In the genomic region with DNA sequence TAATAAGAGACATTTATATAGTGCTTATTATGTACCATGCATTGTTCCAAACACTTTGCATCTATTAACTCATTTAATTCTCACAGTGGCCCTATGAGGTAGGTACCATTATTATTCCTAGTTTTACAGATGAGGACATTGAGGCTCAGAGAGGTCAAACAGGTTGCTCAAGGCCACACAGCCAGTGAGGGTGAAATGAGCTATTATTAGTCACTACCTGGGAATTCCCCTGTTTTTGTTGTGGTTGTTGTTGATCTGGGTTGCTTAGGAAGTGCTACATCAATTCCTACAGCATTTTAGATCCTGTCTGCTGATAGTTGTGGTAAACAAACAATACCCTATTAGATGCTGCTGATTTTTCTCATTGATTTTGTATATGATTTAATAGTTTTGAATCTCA, we compare ENCODE assay signal across 29 cellular contexts. TPM values are rescaled to one million over a fixed set of nuclear protein-coding genes. Genes with fewer than 3 reads are reported as not detected.
DNase-seq lines count a peak whose midpoint lies in the region; ATAC-seq and TF ChIP-seq lines count a peak whose summit lies in the region.
"Had no signal": no experiment of that assay in that cellular context is flagged by ENCODE, and none has a peak within 500 bp of the region (broad histone marks: within the 10 kb centered on the region; RNA-seq: fewer than 3 reads in every experiment).

No MANE protein-coding gene starts in this region.

- no peaks in the 10 kb centered on the region for H3K9me3 ChIP-seq in mammary epithelial cell (replicated peaks; ENCODE audit: insufficient read depth, low read length)
- H3K9me3 ChIP-seq: thoracic aorta, vagina had no signal

- H3K79me2 ChIP-seq in mammary epithelial cell (ENCODE audit: insufficient read depth, low read length), result no peaks in the 10 kb centered on the region
- H3K79me2 ChIP-seq: parathyroid adenoma had no signal

- dilution Hi-C loops in mammary epithelial cell (cut with HindIII; ENCODE audit: low sequenced_read_pairs), result loop anchor here (5.0 kb wide), 1 partner anchor 99 kb away; no protein-coding TSS in a partner anchor

- H2AFZ ChIP-seq in mammary epithelial cell (ENCODE audit: low read depth, low read length), result no peak overlapping the region
- H2AFZ ChIP-seq: neural progenitor cell, parathyroid adenoma had no signal

- H3K27ac Mint-ChIP-seq in MCF 10A (ENCODE audit: low read depth, unreplicated experiment) (no peak overlapping the region), endothelial cell (ENCODE audit: unreplicated experiment) (peak overlapping the region; percentile 30)
- peak overlapping the region; percentile 72 for H3K27ac Mint-ChIP-seq in T-helper 1 cell treated with Interleukin-12 subunit alpha and Interleukin-12 subunit beta and Interleukin-4 antibody, amounts not matched to agents 30 μg/mL and 1 μg/mL, for 36 hours
- peak overlapping the region; percentile 14 for H3K27ac Mint-ChIP-seq in stimulated activated naive B cell treated with anti-CD40 and anti-IgM and Interleukin-4, amounts not matched to agents 10 μg/mL and 1 μg/mL and 100 μg/mL, for 72 hours
- H3K27ac Mint-ChIP-seq: activated CD4-positive, alpha-beta memory T cell treated with anti-CD3 and anti-CD28 coated beads for 36 hours; activated T-helper 2 cell treated with anti-CD3 and anti-CD28 coated beads, Interferon-gamma antibody, Interleukin-2, Interleukin-4, amounts not matched to agents 10 μg/mL and 5 μg/mL and 100 μg/mL, durations not matched to agents 14 hours and 24 hours and 36 hours; brain; CD8-positive, alpha-beta memory T cell; immature natural killer cell; neural progenitor cell had no signal

- no peak overlapping the region for H3K9ac ChIP-seq in mammary epithelial cell (ENCODE audit: insufficient read depth, low read length)
- H3K9ac ChIP-seq: neural progenitor cell, parathyroid adenoma had no signal

- intact Hi-C loops in mammary epithelial cell (cut with micrococcal nuclease) (no loop called here), MCF 10A (cut with micrococcal nuclease) (no loop called here)

- H3K4me3 Mint-ChIP-seq in MCF 10A (ENCODE audit: unreplicated experiment), result no peak overlapping the region
- H3K4me3 Mint-ChIP-seq in T-helper 1 cell treated with Interleukin-12 subunit alpha and Interleukin-12 subunit beta and Interleukin-4 antibody, amounts not matched to agents 30 μg/mL and 1 μg/mL, for 36 hours, result no peak overlapping the region
- no peak overlapping the region for H3K4me3 Mint-ChIP-seq in endothelial cell (ENCODE audit: unreplicated experiment)
- H3K4me3 Mint-ChIP-seq in stimulated activated naive B cell treated with anti-CD40 and anti-IgM and Interleukin-4, amounts not matched to agents 10 μg/mL and 1 μg/mL and 100 μg/mL, for 72 hours, result no peak overlapping the region
- H3K4me3 Mint-ChIP-seq: activated CD4-positive, alpha-beta memory T cell treated with anti-CD3 and anti-CD28 coated beads for 36 hours; brain; CD8-positive, alpha-beta memory T cell; immature natural killer cell; neural progenitor cell; stimulated activated naive CD8-positive, alpha-beta T cell treated with anti-CD3 and anti-CD28 coated beads, Interleukin-15, amount 100 ng/mL, for 72 hours had no signal

- H3K4me1 Mint-ChIP-seq in MCF 10A (ENCODE audit: insufficient read depth, unreplicated experiment) (no peaks in the 10 kb centered on the region), endothelial cell (ENCODE audit: unreplicated experiment) (no peaks in the 10 kb centered on the region)
- peaks cover 7% of the 10 kb centered on the region for H3K4me1 Mint-ChIP-seq in T-helper 1 cell treated with Interleukin-12 subunit alpha and Interleukin-12 subunit beta and Interleukin-4 antibody, amounts not matched to agents 30 μg/mL and 1 μg/mL, for 36 hours (ENCODE audit: low read depth)
- no peaks in the 10 kb centered on the region for H3K4me1 Mint-ChIP-seq in stimulated activated naive B cell treated with anti-CD40 and anti-IgM and Interleukin-4, amounts not matched to agents 10 μg/mL and 1 μg/mL and 100 μg/mL, for 72 hours
- H3K4me1 Mint-ChIP-seq: brain; immature natural killer cell; stimulated activated naive CD8-positive, alpha-beta T cell treated with anti-CD3 and anti-CD28 coated beads, Interleukin-15, amount 100 ng/mL, for 72 hours had no signal

- DNase-seq in mammary epithelial cell, result peak; percentile 37
- DNase-seq in MCF 10A (ENCODE audit: unreplicated experiment), result no peak
- no peak for DNase-seq in endothelial cell (ENCODE audit: low spot score)
- DNase-seq in stimulated activated naive B cell treated with anti-CD40 and anti-IgM and Interleukin-4, amounts not matched to agents 10 μg/mL and 1 μg/mL and 100 μg/mL, for 72 hours, result no peak
- DNase-seq in NOMO-1 treated with dmso at 0.1 percent for 144 hours (lab: John Stamatoyannopoulos, UW; ENCODE audit: unreplicated experiment), result no peak
- DNase-seq in pons (ENCODE audit: low spot score), result no peak
- DNase-seq: activated CD4-positive, alpha-beta memory T cell treated with anti-CD3 and anti-CD28 coated beads for 36 hours; activated CD8-positive, alpha-beta memory T cell treated with anti-CD3 and anti-CD28 coated beads, Interleukin-2, amount 50 U/mL, for 48 hours; activated naive CD4-positive, alpha-beta T cell treated with anti-CD3 and anti-CD28 coated beads, Interleukin-2, amount 50 U/mL, for 16 hours; DMS 273 treated with DMSO at 0.1 percent for 48 hours; immature natural killer cell; left colon; NCI-H1694; NCI-H2171 treated with DMSO at 0.1 percent for 48 hours; NCI-H510A; OCI-M1; stimulated activated naive CD8-positive, alpha-beta T cell treated with anti-CD3 and anti-CD28 coated beads, Interleukin-15, amount 100 ng/mL, for 72 hours had no signal

- H3K9me3 Mint-ChIP-seq in MCF 10A (ENCODE audit: unreplicated experiment) (no peaks in the 10 kb centered on the region), endothelial cell (ENCODE audit: unreplicated experiment) (no peaks in the 10 kb centered on the region)
- no peaks in the 10 kb centered on the region for H3K9me3 Mint-ChIP-seq in T-helper 1 cell treated with Interleukin-12 subunit alpha and Interleukin-12 subunit beta and Interleukin-4 antibody, amounts not matched to agents 30 μg/mL and 1 μg/mL, for 36 hours
- H3K9me3 Mint-ChIP-seq in stimulated activated naive B cell treated with anti-CD40 and anti-IgM and Interleukin-4, amounts not matched to agents 10 μg/mL and 1 μg/mL and 100 μg/mL, for 72 hours, result no peaks in the 10 kb centered on the region
- H3K9me3 Mint-ChIP-seq: activated CD4-positive, alpha-beta memory T cell treated with anti-CD3 and anti-CD28 coated beads for 36 hours; activated T-helper 2 cell treated with anti-CD3 and anti-CD28 coated beads, Interferon-gamma antibody, Interleukin-2, Interleukin-4, amounts not matched to agents 10 μg/mL and 5 μg/mL and 100 μg/mL, durations not matched to agents 14 hours and 24 hours and 36 hours; CD8-positive, alpha-beta memory T cell; immature natural killer cell; stimulated activated naive CD8-positive, alpha-beta T cell treated with anti-CD3 and anti-CD28 coated beads, Interleukin-15, amount 100 ng/mL, for 72 hours had no signal

- no peak overlapping the region for H3K4me2 ChIP-seq in mammary epithelial cell (ENCODE audit: insufficient read depth, low read depth, low read length)
- H3K4me2 ChIP-seq: neural progenitor cell, smooth muscle cell had no signal

- CTCF ChIA-PET in mammary epithelial cell (lab: Charles Lee; ENCODE audit: low non-redundant PET), result no interaction called here
- CTCF ChIA-PET in MCF 10A (lab: Yijun Ruan, JAX), result interaction anchor here (0.6 to 1.0 kb wide), 2 partner anchors 112 to 113 kb away, joined by 3 to 5 read pairs; no protein-coding TSS in a partner anchor

- peaks cover 3% of the 10 kb centered on the region for H3K4me1 ChIP-seq in mammary epithelial cell (ENCODE audit: insufficient read depth, low read length)
- H3K4me1 ChIP-seq: neural progenitor cell, parathyroid adenoma, vagina had no signal

- POLR2A ChIA-PET in MCF 10A (lab: Yijun Ruan, JAX), result no interaction called here

- ATAC-seq in stimulated activated naive B cell treated with anti-CD40 and anti-IgM and Interleukin-4, amounts not matched to agents 10 μg/mL and 1 μg/mL and 100 μg/mL, for 72 hours (replicated peaks), result no peak
- ATAC-seq in GM19397 (IDR thresholded peaks at IDR 0.05; ENCODE audit: unreplicated experiment), result no peak
- ATAC-seq: activated CD4-positive, CD25-positive, alpha-beta regulatory T cell treated with anti-CD3 and anti-CD28 coated beads, Interleukin-2, amount 50 U/mL, for 24 hours; HCT116; left colon; stimulated activated naive CD8-positive, alpha-beta T cell treated with anti-CD3 and anti-CD28 coated beads, Interleukin-15, amount 100 ng/mL, for 72 hours had no signal

- in situ Hi-C loops in mammary epithelial cell (cut with MboI; ENCODE audit: low sequenced_read_pairs in 2 of 2), result loop anchor here (25.0 kb wide), 2 partner anchors 449 to 574 kb away; no protein-coding TSS in a partner anchor

- BruUV-seq in mammary epithelial cell (replicated peaks; lab: Mats Ljungman, UMichigan), result no TSS peak
- no TSS peak for BruUV-seq in MCF 10A (replicated peaks; lab: Mats Ljungman, UMichigan)

- no peaks in the 10 kb centered on the region for H3K27me3 ChIP-seq in mammary epithelial cell (ENCODE audit: insufficient read depth, low read length)
- H3K27me3 ChIP-seq: neural progenitor cell, vagina had no signal

- H3K27ac ChIP-seq in mammary epithelial cell (ENCODE audit: insufficient read depth, low read depth, low read length), result no peak overlapping the region
- H3K27ac ChIP-seq: neural progenitor cell, parathyroid adenoma, thoracic aorta, vagina had no signal

- no peaks in the 10 kb centered on the region for H3K36me3 ChIP-seq in mammary epithelial cell (ENCODE audit: insufficient read depth, low read length)
- H3K36me3 ChIP-seq: neural progenitor cell, thoracic aorta, vagina had no signal

- no peak for TF ChIP-seq CTCF in mammary epithelial cell (conservative IDR thresholded peaks at IDR 0.05 in 1 of 2, IDR thresholded peaks at IDR 0.05 in 1 of 2; ENCODE audit: extremely low read depth in 1 of 2, insufficient read depth in 1 of 2, low read depth in 1 of 2, low read length in 2 of 2)
- TF ChIP-seq CTCF in MCF 10A (IDR thresholded peaks at IDR 0.05; ENCODE audit: unreplicated experiment), result no peak
- no peak for TF ChIP-seq CTCF in endothelial cell (IDR thresholded peaks at IDR 0.05; ENCODE audit: unreplicated experiment)

- no peaks in the 10 kb centered on the region for H4K20me1 ChIP-seq in mammary epithelial cell (ENCODE audit: insufficient read depth, low read length)

- H3K27me3 Mint-ChIP-seq in MCF 10A (ENCODE audit: insufficient read depth, unreplicated experiment), result peaks cover 15% of the 10 kb centered on the region
- H3K27me3 Mint-ChIP-seq in T-helper 1 cell treated with Interleukin-12 subunit alpha and Interleukin-12 subunit beta and Interleukin-4 antibody, amounts not matched to agents 30 μg/mL and 1 μg/mL, for 36 hours (ENCODE audit: low read depth), result peaks cover 3% of the 10 kb centered on the region
- H3K27me3 Mint-ChIP-seq in endothelial cell (ENCODE audit: unreplicated experiment), result no peaks in the 10 kb centered on the region
- peaks cover 0 to 6% of the 10 kb centered on the region in 2 donors for H3K27me3 Mint-ChIP-seq in stimulated activated naive B cell treated with anti-CD40 and anti-IgM and Interleukin-4, amounts not matched to agents 10 μg/mL and 1 μg/mL and 100 μg/mL, for 72 hours
- H3K27me3 Mint-ChIP-seq: activated CD4-positive, alpha-beta memory T cell treated with anti-CD3 and anti-CD28 coated beads for 36 hours; brain; stimulated activated naive CD8-positive, alpha-beta T cell treated with anti-CD3 and anti-CD28 coated beads, Interleukin-15, amount 100 ng/mL, for 72 hours had no signal

- H3K36me3 Mint-ChIP-seq in MCF 10A (ENCODE audit: insufficient read depth, unreplicated experiment) (no peaks in the 10 kb centered on the region), endothelial cell (ENCODE audit: low read depth, unreplicated experiment) (no peaks in the 10 kb centered on the region)
- no peaks in the 10 kb centered on the region for H3K36me3 Mint-ChIP-seq in T-helper 1 cell treated with Interleukin-12 subunit alpha and Interleukin-12 subunit beta and Interleukin-4 antibody, amounts not matched to agents 30 μg/mL and 1 μg/mL, for 36 hours (ENCODE audit: low read depth)
- no peaks in the 10 kb centered on the region for H3K36me3 Mint-ChIP-seq in stimulated activated naive B cell treated with anti-CD40 and anti-IgM and Interleukin-4, amounts not matched to agents 10 μg/mL and 1 μg/mL and 100 μg/mL, for 72 hours
- H3K36me3 Mint-ChIP-seq: activated CD4-positive, alpha-beta memory T cell treated with anti-CD3 and anti-CD28 coated beads for 36 hours; brain; CD8-positive, alpha-beta memory T cell; immature natural killer cell; neural progenitor cell had no signal

- H3K4me3 ChIP-seq in mammary epithelial cell (replicated peaks in 1 of 3; ENCODE audit: insufficient read depth in 1 of 3, low read depth in 2 of 3, low read length in 3 of 3), result no peak overlapping the region
- H3K4me3 ChIP-seq: neural progenitor cell, smooth muscle cell, thoracic aorta, vagina had no signal

RNA-seq across cellular contexts. Expression of gene APLN, which starts 41.2 kb away (rescaled TPM):
- total RNA-seq in mammary epithelial cell (under 1 TPM; under 0.01 to 0.21 TPM), MCF 10A (2022) (not detected in 2 replicates), endothelial cell (ENCODE audit: unreplicated experiment) (3.5 TPM)
- 0.41 TPM for polyA plus RNA-seq in mammary epithelial cell
- polyA minus RNA-seq in mammary epithelial cell, result not detected
- total RNA-seq: vagina had no signal
- polyA plus RNA-seq: CD8-positive, alpha-beta memory T cell; immature natural killer cell had no signal
